8 cellular contexts compared by ENCODE assay signal in genomic region chr10:49538381-49539319, GRCh38. TPM values are rescaled to one million over a fixed set of nuclear protein-coding genes. Genes with fewer than 3 reads are reported as not detected.
DNase-seq lines count a peak whose midpoint lies in the region; FAIRE-seq and TF ChIP-seq lines count a peak whose summit lies in the region.

Gene ERCC6 (minus strand): TSS chr10:49539121.

- no peak within 1 kb of the TSS for H2AK5ac ChIP-seq in neuronal stem cell (ENCODE audit: low read depth, low read length)

- no peak for FAIRE-seq in frontal cortex (lab: Jason Lieb, UNC)

- H3K4me3 ChIP-seq in HFF-Myc (replicated peaks; ENCODE audit: low read depth, low read length) (peak within 1 kb of the TSS; percentile 76), neuronal stem cell (ENCODE audit: low read length in 2 of 2) (peak within 1 kb of the TSS; percentile 55 to 81), subcutaneous abdominal adipose tissue (ENCODE audit: low read depth in 1 of 5, low read length in 5 of 5) (peak within 1 kb of the TSS; percentile 86 to 96 (median 91))

- no peak within 1 kb of the TSS for H3K14ac ChIP-seq in neuronal stem cell (ENCODE audit: low read length)

- TF ChIP-seq CTCF in HFF-Myc (IDR thresholded peaks at IDR 0.05; ENCODE audit: low read depth, low read length, missing control alignments): no peak

- H4K8ac ChIP-seq in neuronal stem cell (ENCODE audit: low read depth, low read length): no peak within 1 kb of the TSS

- DNase-seq in GM04504 (ENCODE audit: low read depth) (peak; percentile 95), HFF-Myc (ENCODE audit: extremely low read depth, low read depth) (peak; percentile 87), MV-4-11 (lab: John Stamatoyannopoulos, UW) (peak; percentile 97), SK-MEL-5 (ENCODE audit: low read depth, low spot score) (peak; percentile 96), frontal cortex (ENCODE audit: low spot score in 2 of 2) (peak; percentile 93 to 97), neuronal stem cell (ENCODE audit: low spot score) (peak; percentile 92)
- DNase-seq in activated naive CD4-positive, alpha-beta T cell treated with Interleukin-2 at 50 U/mL for 16 hours: peak; percentile 98

- peak within 1 kb of the TSS; percentile 86 for H3K18ac ChIP-seq in neuronal stem cell (ENCODE audit: low read length)

- no peak within 1 kb of the TSS for H3K27ac ChIP-seq in neuronal stem cell (replicated peaks; ENCODE audit: low read length)
- peak within 1 kb of the TSS; percentile 69 for H3K27ac ChIP-seq in subcutaneous abdominal adipose tissue (ENCODE audit: low read depth, low read length)

- no peak within 1 kb of the TSS for H2BK120ac ChIP-seq in neuronal stem cell (ENCODE audit: low read depth, low read length)

- peaks cover 0 to 9% of the 10 kb centered on the region in 2 donors for H3K36me3 ChIP-seq in neuronal stem cell (replicated peaks in 1 of 2; ENCODE audit: control insufficient read depth in 2 of 2, insufficient read depth in 2 of 2, low read length in 2 of 2)
- no peaks in the 10 kb centered on the region for H3K36me3 ChIP-seq in subcutaneous abdominal adipose tissue (ENCODE audit: control insufficient read depth in 5 of 5, insufficient read depth in 5 of 5, low read length in 5 of 5)

- H2BK5ac ChIP-seq in neuronal stem cell (ENCODE audit: low read length): no peak within 1 kb of the TSS

- H4K91ac ChIP-seq in neuronal stem cell (ENCODE audit: low read depth, low read length, poor library complexity): no peak within 1 kb of the TSS

- peak within 1 kb of the TSS; percentile 73 for H3K9ac ChIP-seq in neuronal stem cell (ENCODE audit: low read depth, low read length, poor library complexity)
- H3K9ac ChIP-seq in subcutaneous abdominal adipose tissue (ENCODE audit: low read length in 5 of 5): peak within 1 kb of the TSS; percentile 86 to 93 (median 87)

- H3K4ac ChIP-seq in neuronal stem cell (ENCODE audit: low read length): no peak within 1 kb of the TSS

- peak within 1 kb of the TSS; percentile 99 for H3K4me2 ChIP-seq in neuronal stem cell (ENCODE audit: insufficient read depth, low read length, poor library complexity, severe bottlenecking)

- WGBS in neuronal stem cell (ENCODE audit: extremely low coverage in 2 of 2, insufficient read length in 2 of 2, insufficient replicate concordance in 1 of 2), 2 donors: no CpG with 5 or more reads among the region's 75 CpGs

- H3K79me1 ChIP-seq in neuronal stem cell (ENCODE audit: low read depth, low read length): no peaks in the 10 kb centered on the region

- H3K4me1 ChIP-seq in neuronal stem cell (ENCODE audit: control insufficient read depth in 2 of 2, insufficient read depth in 1 of 2, low read depth in 1 of 2, low read length in 2 of 2): peaks cover 4 to 9% of the 10 kb centered on the region in 2 donors
- peaks cover 15 to 36% (median 21%) of the 10 kb centered on the region in 5 donors for H3K4me1 ChIP-seq in subcutaneous abdominal adipose tissue (ENCODE audit: control insufficient read depth in 5 of 5, insufficient read depth in 5 of 5, low read length in 5 of 5)

- in situ Hi-C loops in SK-MEL-5 (cut with HindIII; ENCODE audit: low pct_unique_long_range_greater_than_20kb, low sequenced_read_pairs): no loop called here

- H3K23ac ChIP-seq in neuronal stem cell (ENCODE audit: low read depth, low read length, poor library complexity): peak within 1 kb of the TSS; percentile 86

- peaks cover 0 to 5% (median 0%) of the 10 kb centered on the region in 3 experiments for H3K27me3 ChIP-seq in neuronal stem cell (ENCODE audit: control insufficient read depth in 3 of 3, insufficient read depth in 3 of 3, low read depth in 1 of 3, low read length in 3 of 3)
- H3K27me3 ChIP-seq in subcutaneous abdominal adipose tissue (ENCODE audit: control insufficient read depth in 5 of 5, insufficient read depth in 4 of 5, low read length in 5 of 5): no peaks in the 10 kb centered on the region

- H3K9me3 ChIP-seq in neuronal stem cell (replicated peaks in 1 of 2; ENCODE audit: control insufficient read depth in 2 of 2, insufficient read depth in 1 of 2, low read depth in 1 of 2, low read length in 2 of 2): peaks cover 0 to 2% of the 10 kb centered on the region in 2 donors
- H3K9me3 ChIP-seq in subcutaneous abdominal adipose tissue (ENCODE audit: control insufficient read depth in 5 of 5, low read length in 5 of 5): no peaks in the 10 kb centered on the region

- H2BK15ac ChIP-seq in neuronal stem cell (ENCODE audit: low read length): no peak within 1 kb of the TSS

- H2BK12ac ChIP-seq in neuronal stem cell (ENCODE audit: low read length): no peak within 1 kb of the TSS

- peak within 1 kb of the TSS; percentile 92 for H2AFZ ChIP-seq in neuronal stem cell (ENCODE audit: low read length)

RNA-seq across cellular contexts. Expression of gene ERCC6, which starts in this region (rescaled TPM):
- 11.4 and 16.1 TPM in 2 replicates for total RNA-seq in SK-MEL-5 (2014; rRNA removed; shearing (Covaris generic))
- polyA plus RNA-seq in SK-MEL-5 (2015; cell fraction: cytosol; rRNA removed): 10.9 and 16.9 TPM in 2 replicates
- 25.7 and 30.3 TPM in 2 replicates for polyA plus RNA-seq in SK-MEL-5 (2015; cell fraction: nucleus; rRNA removed)
- 31.8 TPM for total RNA-seq in frontal cortex
- 4.3 TPM for polyA plus RNA-seq in neuronal stem cell (2013, experiment 1 of 2)
- 3.9 TPM for polyA plus RNA-seq in neuronal stem cell (2013, experiment 2 of 2)
